ENCODE assay signal across 9 cellular contexts in genomic region chr3:167723872-167724271, GRCh38.
"Had no signal": no experiment of that assay in that cellular context is flagged by ENCODE, and none has a peak within 500 bp of the region (broad histone marks: within the 10 kb centered on the region; RNA-seq: fewer than 3 reads in every experiment).

No MANE protein-coding gene starts in this region.

- H3K27ac Mint-ChIP-seq: stimulated activated naive CD8-positive, alpha-beta T cell treated with anti-CD3 and anti-CD28 coated beads, Interleukin-15, Interleukin-2, amounts not matched to agents 100 ng/mL and 50 ng/mL, for 24 hours had no signal

- H3K27me3 Mint-ChIP-seq: stimulated activated naive CD8-positive, alpha-beta T cell treated with anti-CD3 and anti-CD28 coated beads, Interleukin-15, Interleukin-2, amounts not matched to agents 100 ng/mL and 50 ng/mL, for 24 hours had no signal

- DNase-seq: activated CD4-positive, alpha-beta T cell treated with anti-CD3 and anti-CD28 coated beads for 1 hour; activated CD4-positive, alpha-beta T cell treated with anti-CD3 and anti-CD28 coated beads, Interleukin-2, amount 50 U/mL, for 48 hours; activated naive CD4-positive, alpha-beta T cell treated with anti-CD3 and anti-CD28 coated beads, Interleukin-2, amount 50 U/mL, for 16 hours; dorsolateral prefrontal cortex; foreskin fibroblast; pancreas; upper lobe of left lung had no signal

- H3K9me3 Mint-ChIP-seq: stimulated activated naive CD8-positive, alpha-beta T cell treated with anti-CD3 and anti-CD28 coated beads, Interleukin-15, Interleukin-2, amounts not matched to agents 100 ng/mL and 50 ng/mL, for 24 hours had no signal

- H3K4me3 Mint-ChIP-seq: stimulated activated naive CD8-positive, alpha-beta T cell treated with anti-CD3 and anti-CD28 coated beads, Interleukin-15, Interleukin-2, amounts not matched to agents 100 ng/mL and 50 ng/mL, for 24 hours had no signal

- ATAC-seq: pancreas, sciatic nerve had no signal

- H3K9me3 ChIP-seq: pancreas, upper lobe of left lung had no signal
